In the genomic region with DNA sequence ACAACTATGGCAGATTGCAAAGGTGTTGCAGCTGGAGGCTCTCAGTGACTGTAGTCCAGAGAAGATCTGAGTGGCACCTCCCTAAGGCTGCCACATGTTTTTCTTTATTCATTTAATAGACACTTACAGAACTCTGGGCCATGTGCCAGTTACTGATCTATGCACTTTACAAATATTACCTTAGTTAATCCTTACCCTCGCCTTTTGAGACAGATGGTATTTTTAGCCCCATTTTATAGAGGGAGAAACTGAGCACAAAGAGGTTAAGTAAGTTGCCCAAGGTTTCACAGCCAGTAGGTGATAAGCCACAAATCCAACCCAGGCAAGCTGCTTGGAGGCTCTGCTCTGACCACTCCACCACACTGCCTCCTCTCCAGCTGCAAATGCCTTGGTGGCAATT, we compare ENCODE assay signal across 24 cellular contexts. TPM values are rescaled to one million over a fixed set of nuclear protein-coding genes. Genes with fewer than 3 reads are reported as not detected.
"Had no signal": no experiment of that assay in that cellular context is flagged by ENCODE, and none has a peak within 500 bp of the region (broad histone marks: within the 10 kb centered on the region; RNA-seq: fewer than 3 reads in every experiment).

No MANE protein-coding gene starts in this region.

- FAIRE-seq: endometrium, frontal cortex, islet of Langerhans, pancreas, small intestine had no signal

- DNase-seq: dorsolateral prefrontal cortex; effector CD8-positive, alpha-beta T cell; heart left ventricle; hippocampal formation; kidney glomerular epithelial cell; mesendoderm; naive B cell; occipital lobe; pancreas; right cardiac atrium; small intestine; stimulated activated CD4-positive, alpha-beta T cell treated with anti-CD3 and anti-CD28 coated beads, Interleukin-12 subunit alpha, Interleukin-12 subunit beta, amount 100 ng/mL, for 4 hours; stimulated activated naive CD4-positive, alpha-beta T cell; trophoblast cell had no signal

- H3K4me3 ChIP-seq: dorsolateral prefrontal cortex, heart left ventricle, pancreas had no signal

- H3K36me3 ChIP-seq: heart left ventricle, pancreas had no signal

- H3K9me3 ChIP-seq: heart left ventricle, pancreas had no signal

- H3K27ac ChIP-seq: dorsolateral prefrontal cortex, heart left ventricle, pancreas had no signal

- ATAC-seq: esophagus mucosa, heart left ventricle, pancreas, right cardiac atrium had no signal

- H3K4me1 ChIP-seq: pancreas had no signal

RNA-seq across cellular contexts. Expression of a gene that starts 6.5 kb away (rescaled TPM):
- total RNA-seq: esophagus mucosa, fibroblast of lung, glomerular endothelial cell, heart left ventricle, liver, lung microvascular endothelial cell, progenitor cell of endocrine pancreas, right cardiac atrium, urinary bladder had no signal
- polyA plus RNA-seq: fibroblast of lung, heart left ventricle, liver, right cardiac atrium, small intestine, urinary bladder had no signal
